ENCODE assay signal across 8 cellular contexts in genomic region chr22:40346178-40347064, GRCh38. TPM values are rescaled to one million over a fixed set of nuclear protein-coding genes. Genes with fewer than 3 reads are reported as not detected.
DNase-seq lines count a peak whose midpoint lies in the region; ATAC-seq and TF ChIP-seq lines count a peak whose summit lies in the region.

Gene ADSL (plus strand): TSS chr22:40346500. CDS start chr22:40346559, 59 bp downstream.

- no peaks in the 10 kb centered on the region for H3K27me3 Mint-ChIP-seq in stimulated activated naive CD8-positive, alpha-beta T cell treated with anti-CD3 and anti-CD28 coated beads, Interleukin-15, amount 100 ng/mL, for 72 hours

- peak within 1 kb of the TSS; percentile 97 for H3K4me3 Mint-ChIP-seq in stimulated activated naive CD8-positive, alpha-beta T cell treated with anti-CD3 and anti-CD28 coated beads, Interleukin-15, amount 100 ng/mL, for 72 hours

- H3K4me2 ChIP-seq in DND-41 (ENCODE audit: insufficient read depth, low read length) (peak within 1 kb of the TSS; percentile 89), neural cell (ENCODE audit: low read length) (peak within 1 kb of the TSS; percentile 89)

- H3K4me3 ChIP-seq in DND-41 (ENCODE audit: low read depth in 1 of 2, low read length in 2 of 2) = peak within 1 kb of the TSS; percentile 67 to 93
- H3K4me3 ChIP-seq in neural cell (ENCODE audit: low read length) = peak within 1 kb of the TSS; percentile 91

- H3K9me2 ChIP-seq in neural cell (ENCODE audit: insufficient read depth, low read length) = no peaks in the 10 kb centered on the region

- H3K27ac Mint-ChIP-seq in stimulated activated naive CD8-positive, alpha-beta T cell treated with anti-CD3 and anti-CD28 coated beads, Interleukin-15, amount 100 ng/mL, for 72 hours = peak within 1 kb of the TSS; percentile 97 to 99

- ATAC-seq in DND-41 (ENCODE audit: insufficient read depth, low read depth) (peak; percentile 93), GM21786 (IDR thresholded peaks at IDR 0.05; ENCODE audit: unreplicated experiment) (peak; percentile 83)
- ATAC-seq in stimulated activated naive CD8-positive, alpha-beta T cell treated with anti-CD3 and anti-CD28 coated beads, Interleukin-15, amount 100 ng/mL, for 72 hours = peak; percentile 94

- no peaks in the 10 kb centered on the region for H3F3A ChIP-seq in neural cell (ENCODE audit: insufficient read depth, low read length, poor library complexity, severe bottlenecking)

- H3K27me3 ChIP-seq in DND-41 (ENCODE audit: insufficient read depth, low read length, poor library complexity) (no peaks in the 10 kb centered on the region), neural cell (ENCODE audit: insufficient read depth, low read depth, low read length) (no peaks in the 10 kb centered on the region)

- TF ChIP-seq RAD21 in neural cell (conservative IDR thresholded peaks at IDR 0.05) = peak; percentile 31

- H2AFZ ChIP-seq in DND-41 (ENCODE audit: low read depth, low read length) = peak within 1 kb of the TSS; percentile 97
- peak within 1 kb of the TSS; percentile 70 for H2AFZ ChIP-seq in neural cell (ENCODE audit: low read depth, low read length)

- peaks cover 53% of the 10 kb centered on the region for H3K4me1 Mint-ChIP-seq in stimulated activated naive CD8-positive, alpha-beta T cell treated with anti-CD3 and anti-CD28 coated beads, Interleukin-15, amount 100 ng/mL, for 72 hours

- H4K20me1 ChIP-seq in DND-41 (ENCODE audit: insufficient read depth, low read length) (peaks cover 6% of the 10 kb centered on the region; the same call in 1 of the 2 replicates), neural cell (ENCODE audit: insufficient read depth) (no peaks in the 10 kb centered on the region)

- H3K27ac ChIP-seq in DND-41 (ENCODE audit: low read length) (peak within 1 kb of the TSS; percentile 87), neural cell (ENCODE audit: low read length) (peak within 1 kb of the TSS; percentile 74)

- DNase-seq in DND-41 (peak; percentile 88), Kasumi-1 (lab: John Stamatoyannopoulos, UW) (peak; percentile 90), SIG-M5 (lab: John Stamatoyannopoulos, UW) (peak; percentile 19), activated gamma-delta T cell (lab: John Stamatoyannopoulos, UW) (peak; percentile 58), fibroblast of the conjunctiva (ENCODE audit: low read depth) (peak; percentile 66)
- peak; percentile 89 for DNase-seq in stimulated activated naive CD8-positive, alpha-beta T cell treated with anti-CD3 and anti-CD28 coated beads, Interleukin-15, amount 100 ng/mL, for 72 hours

- H3K9ac ChIP-seq in DND-41 (ENCODE audit: low read depth, low read length) (peak within 1 kb of the TSS; percentile 75), neural cell (ENCODE audit: low read length) (peak within 1 kb of the TSS; percentile 74)

- H3K79me2 ChIP-seq in DND-41 (ENCODE audit: insufficient read depth, low read length) (peaks cover 46% of the 10 kb centered on the region), neural cell (replicated peaks; ENCODE audit: insufficient read depth, low read length) (peaks cover 17% of the 10 kb centered on the region)

- H3K9me3 Mint-ChIP-seq in stimulated activated naive CD8-positive, alpha-beta T cell treated with anti-CD3 and anti-CD28 coated beads, Interleukin-15, amount 100 ng/mL, for 72 hours = no peaks in the 10 kb centered on the region

- peaks cover 33% of the 10 kb centered on the region for H3K4me1 ChIP-seq in DND-41 (ENCODE audit: insufficient read depth, low read length)

- peaks cover 28% of the 10 kb centered on the region for H3K36me3 ChIP-seq in DND-41 (ENCODE audit: insufficient read depth, low read length)
- H3K36me3 ChIP-seq in neural cell (ENCODE audit: insufficient read depth, low read length) = no peaks in the 10 kb centered on the region

- H3K9me3 ChIP-seq in DND-41 (ENCODE audit: insufficient read depth, low read length, severe bottlenecking) (no peaks in the 10 kb centered on the region), neural cell (ENCODE audit: low read length) (no peaks in the 10 kb centered on the region)

- TF ChIP-seq CTCF in DND-41 (IDR thresholded peaks at IDR 0.05; ENCODE audit: borderline replicate concordance, extremely low read depth, low read length, poor library complexity, severe bottlenecking) (peak; percentile 25), neural cell (IDR thresholded peaks at IDR 0.05; ENCODE audit: poor library complexity, severe bottlenecking) (peak; percentile 51)

- peak; percentile 43 for TF ChIP-seq EP300 in neural cell (conservative IDR thresholded peaks at IDR 0.05; ENCODE audit: poor library complexity, severe bottlenecking)

TF ChIP-seq in neural cell, 6 proteins besides CTCF, POLR2A, EP300 and RAD21:
- peak; percentile 94 for TF ChIP-seq MXI1 (conservative IDR thresholded peaks at IDR 0.05; ENCODE audit: poor library complexity, severe bottlenecking)
- TF ChIP-seq REST (IDR thresholded peaks at IDR 0.05; ENCODE audit: borderline replicate concordance) = peak; percentile 34
- TF ChIP-seq EZH2 (IDR thresholded peaks at IDR 0.05; ENCODE audit: borderline replicate concordance, insufficient read depth, low read length, poor library complexity, severe bottlenecking) = no peak
- peak; percentile 72 for TF ChIP-seq TAF1 (IDR thresholded peaks at IDR 0.05; ENCODE audit: low read depth)
- peak; percentile 91 for TF ChIP-seq POLR2AphosphoS5 (IDR thresholded peaks at IDR 0.05)
- TF ChIP-seq SMC3 (conservative IDR thresholded peaks at IDR 0.05; ENCODE audit: poor library complexity) = peak; percentile 49

RNA-seq across cellular contexts. Expression of gene ADSL, which starts in this region (rescaled TPM):
- polyA plus RNA-seq in neural cell = 112 and 135 TPM in 2 replicates
- polyA minus RNA-seq in neural cell = 86.4 and 96.9 TPM in 2 replicates

Comparison
In these comparisons a context has a peak if more than half of its experiments do, and no peak if none do; other contexts are left out.
1. Peak in every context shown above with its lines: DNase-seq, ATAC-seq, H3K4me3 ChIP-seq and H3K27ac ChIP-seq.
2. DNase-seq: peak in every context shown above with its lines; median percentile 90 in Kasumi-1; 89 in stimulated activated naive CD8-positive, alpha-beta T cell treated with anti-CD3 and anti-CD28 coated beads, Interleukin-15, amount 100 ng/mL, for 72 hours; 88 in DND-41; 66 in fibroblast of the conjunctiva; 58 in activated gamma-delta T cell; 19 in SIG-M5.